ENCODE assay signal across 8 cellular contexts in genomic region chr5:41707853-41708603, GRCh38.
A peak's percentile ranks its signal among the peaks of the same experiment; 100 is the strongest.
DNase-seq lines count a peak whose midpoint lies in the region; ATAC-seq and TF ChIP-seq lines count a peak whose summit lies in the region.

No MANE protein-coding gene starts in this region.

- no peak overlapping the region for H3K9ac ChIP-seq in NT2/D1 (ENCODE audit: insufficient read length, low read depth)

- no peaks in the 10 kb centered on the region for H3K27me3 ChIP-seq in NT2/D1 (ENCODE audit: insufficient read depth, insufficient read length)

- no peak overlapping the region for H3K4me3 Mint-ChIP-seq in activated CD4-positive, alpha-beta T cell treated with anti-CD3 and anti-CD28 coated beads, Interleukin-2, amount 10 ng/mL, durations not matched to agents 7 days and 5 days

- peaks cover 6% of the 10 kb centered on the region for H3K9me3 Mint-ChIP-seq in activated CD4-positive, alpha-beta T cell treated with anti-CD3 and anti-CD28 coated beads, Interleukin-2, amount 10 ng/mL, durations not matched to agents 7 days and 5 days

- CTCF ChIA-PET in activated CD4-positive, alpha-beta T cell treated with anti-CD3 and anti-CD28 coated beads, Interleukin-2, amount 10 ng/mL, durations not matched to agents 7 days and 5 days (lab: Charles Lee), result no interaction called here

- H3K9me3 ChIP-seq in NT2/D1 (ENCODE audit: insufficient read depth, low read length), result no peaks in the 10 kb centered on the region

- peaks cover 13% of the 10 kb centered on the region for H3K27me3 Mint-ChIP-seq in activated CD4-positive, alpha-beta T cell treated with anti-CD3 and anti-CD28 coated beads, Interleukin-2, amount 10 ng/mL, durations not matched to agents 7 days and 5 days

- H3K4me3 ChIP-seq in NT2/D1 (ENCODE audit: insufficient read length, low read depth) (no peak overlapping the region), fibroblast of villous mesenchyme (ENCODE audit: low read depth, low read length) (no peak overlapping the region)

- H3K4me1 ChIP-seq in NT2/D1 (ENCODE audit: insufficient read depth, insufficient read length), result peaks cover 3% of the 10 kb centered on the region

- POLR2A ChIA-PET in activated CD4-positive, alpha-beta T cell treated with anti-CD3 and anti-CD28 coated beads, Interleukin-2, amount 10 ng/mL, durations not matched to agents 7 days and 5 days (lab: Charles Lee), result no interaction called here

- no peaks in the 10 kb centered on the region for H3K36me3 ChIP-seq in NT2/D1 (ENCODE audit: insufficient read depth, insufficient read length, low read length)

- no peaks in the 10 kb centered on the region for H3K36me3 Mint-ChIP-seq in activated CD4-positive, alpha-beta T cell treated with anti-CD3 and anti-CD28 coated beads, Interleukin-2, amount 10 ng/mL, durations not matched to agents 7 days and 5 days (ENCODE audit: low read depth)

- ATAC-seq in GM19324 (IDR thresholded peaks at IDR 0.05; ENCODE audit: low FRiP score, unreplicated experiment) (peak; percentile 76), HG03378 (IDR thresholded peaks at IDR 0.05; ENCODE audit: unreplicated experiment) (peak; percentile 87)

- TF ChIP-seq CTCF in fibroblast of villous mesenchyme (IDR thresholded peaks at IDR 0.05; ENCODE audit: insufficient read depth, low read depth, low read length), result peak; percentile 73

- DNase-seq in AML-193 (lab: John Stamatoyannopoulos, UW) (peak; percentile 35 to 42), NT2/D1 (ENCODE audit: low read depth, low spot score) (peak; percentile 16), fibroblast of villous mesenchyme (ENCODE audit: low read depth) (peak; percentile 61), nucleus accumbens (lab: John Stamatoyannopoulos, UW) (no peak)
- DNase-seq in activated CD4-positive, alpha-beta T cell treated with anti-CD3 and anti-CD28 coated beads, Interleukin-2, amount 10 ng/mL, durations not matched to agents 7 days and 5 days, result no peak
- no peak for DNase-seq in activated CD8-positive, alpha-beta memory T cell treated with anti-CD3 and anti-CD28 coated beads for 24 hours

- H3K27ac Mint-ChIP-seq in activated CD4-positive, alpha-beta T cell treated with anti-CD3 and anti-CD28 coated beads, Interleukin-2, amount 10 ng/mL, durations not matched to agents 7 days and 5 days, result no peak overlapping the region

- H3K4me1 Mint-ChIP-seq in activated CD4-positive, alpha-beta T cell treated with anti-CD3 and anti-CD28 coated beads, Interleukin-2, amount 10 ng/mL, durations not matched to agents 7 days and 5 days, result no peaks in the 10 kb centered on the region

Comparison
In these comparisons a context has a peak if more than half of its experiments do, and no peak if none do; other contexts are left out.
1. DNase-seq: peak in AML-193 (2 of 2), NT2/D1 (single experiment) and fibroblast of villous mesenchyme (single experiment); none in nucleus accumbens (0 of 56), activated CD4-positive, alpha-beta T cell treated with anti-CD3 and anti-CD28 coated beads, Interleukin-2, amount 10 ng/mL, durations not matched to agents 7 days and 5 days (single experiment) and activated CD8-positive, alpha-beta memory T cell treated with anti-CD3 and anti-CD28 coated beads for 24 hours (single experiment).